ENCODE assay signal across 1 cellular context in genomic region chr1:23756676-23757075, GRCh38.
TF ChIP-seq lines count a peak whose summit lies in the region.

No MANE protein-coding gene starts in this region.

TF ChIP-seq in K562, 482 proteins besides CTCF, POLR2A, EP300 and RAD21:
- TF ChIP-seq MTA1 (IDR thresholded peaks at IDR 0.05; ENCODE audit: borderline replicate concordance) = no peak
- TF ChIP-seq C11orf30 (IDR thresholded peaks at IDR 0.05; ENCODE audit: low read depth) = no peak
- no peak for TF ChIP-seq U2AF2 (optimal IDR thresholded peaks at IDR 0.05; ENCODE audit: low read depth, low read length)
- no peak for TF ChIP-seq FOXJ3 (CRISPR knock-in tag; IDR thresholded peaks at IDR 0.05)
- 0 out of 2 replicates have a peak, but pooled peaks have one; percentile 25 for TF ChIP-seq POLR2G (IDR thresholded peaks at IDR 0.05; ENCODE audit: low read depth, low read length)
- peak; percentile 73 for TF ChIP-seq ATF3 (IDR thresholded peaks at IDR 0.05)
- no peak for TF ChIP-seq ATF3 (CRISPR knock-in tag; conservative IDR thresholded peaks at IDR 0.05)
- TF ChIP-seq JUN (IDR thresholded peaks at IDR 0.05; ENCODE audit: borderline replicate concordance, low read depth, low read length) = 0 out of 2 replicates have a peak, but pooled peaks have one; percentile 30
- no peak for TF ChIP-seq JUN (CRISPR knock-in tag; IDR thresholded peaks at IDR 0.05; ENCODE audit: borderline replicate concordance)
- TF ChIP-seq JUND (IDR thresholded peaks at IDR 0.05; ENCODE audit: borderline replicate concordance, low read depth, low read length) = peak; percentile 80
- TF ChIP-seq JUND (tag; IDR thresholded peaks at IDR 0.05; ENCODE audit: borderline replicate concordance, low read depth, low read length) = peak; percentile 71; the same call in 2 of the 3 replicates
- no peak for TF ChIP-seq ZNF224 (CRISPR knock-in tag; IDR thresholded peaks at IDR 0.05)
- peak; percentile 82 for TF ChIP-seq FOSL1 (tag; conservative IDR thresholded peaks at IDR 0.05)
- TF ChIP-seq SMARCA5 (IDR thresholded peaks at IDR 0.05) = no peak
- TF ChIP-seq HNRNPLL (IDR thresholded peaks at IDR 0.05; ENCODE audit: low read depth, low read length, poor library complexity, severe bottlenecking) = no peak
